ENCODE assay signal across 1 cellular context in the genomic region with DNA sequence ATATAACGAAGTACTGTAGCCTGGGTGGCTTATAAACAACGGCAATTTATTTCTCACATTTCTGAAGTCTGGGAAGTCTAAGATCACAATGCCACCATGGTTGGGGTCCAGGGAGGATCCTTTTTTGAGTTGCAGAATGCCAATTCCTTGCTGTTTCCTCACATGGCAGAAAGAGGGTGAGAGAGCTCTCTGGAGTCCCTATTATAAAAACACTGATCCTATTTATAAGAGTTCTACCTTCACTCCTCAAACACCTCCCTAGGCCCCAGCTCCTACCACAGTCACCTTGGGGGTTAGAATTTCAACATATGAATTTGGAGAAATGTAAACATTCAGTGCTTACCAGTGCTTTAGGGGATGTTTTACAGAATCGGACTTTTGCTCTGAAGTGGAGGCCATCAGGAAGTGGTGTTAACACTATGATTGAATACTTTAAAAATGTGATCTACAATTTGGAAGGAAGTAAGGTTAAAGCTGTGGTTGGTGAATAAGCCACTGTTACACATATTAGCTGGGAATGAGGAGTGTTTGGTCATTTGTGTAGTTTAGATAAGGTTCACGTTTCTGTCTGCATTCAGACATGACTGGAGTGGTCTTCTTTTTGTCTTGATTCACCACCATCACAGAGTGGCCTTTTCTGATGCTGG.
TF ChIP-seq lines count a peak whose summit lies in the region.

No MANE protein-coding gene starts in this region.

TF ChIP-seq in A549, 52 proteins besides CTCF, POLR2A, EP300 and RAD21:
- TF ChIP-seq, protein P1, sequence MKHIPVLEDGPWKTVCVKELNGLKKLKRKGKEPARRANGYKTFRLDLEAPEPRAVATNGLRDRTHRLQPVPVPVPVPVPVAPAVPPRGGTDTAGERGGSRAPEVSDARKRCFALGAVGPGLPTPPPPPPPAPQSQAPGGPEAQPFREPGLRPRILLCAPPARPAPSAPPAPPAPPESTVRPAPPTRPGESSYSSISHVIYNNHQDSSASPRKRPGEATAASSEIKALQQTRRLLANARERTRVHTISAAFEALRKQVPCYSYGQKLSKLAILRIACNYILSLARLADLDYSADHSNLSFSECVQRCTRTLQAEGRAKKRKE (CRISPR knock-in tag; IDR thresholded peaks at IDR 0.05; ENCODE audit: low read depth): no peak
- TF ChIP-seq BHLHE40 (IDR thresholded peaks at IDR 0.05; ENCODE audit: low read depth, low read length) (no peak), PHF8 (IDR thresholded peaks at IDR 0.05; ENCODE audit: borderline replicate concordance, low read depth) (no peak), CHD4 (IDR thresholded peaks at IDR 0.05; ENCODE audit: borderline replicate concordance) (no peak), POLR2AphosphoS2 (conservative IDR thresholded peaks at IDR 0.05; ENCODE audit: low read length) (no peak), EHF (CRISPR knock-in tag; IDR thresholded peaks at IDR 0.05) (no peak), ZC3H11A (IDR thresholded peaks at IDR 0.05) (no peak), SREBF2 (IDR thresholded peaks at IDR 0.05) (no peak), NR3C1 (IDR thresholded peaks at IDR 0.05) (no peak), HEYL (CRISPR knock-in tag; IDR thresholded peaks at IDR 0.05) (no peak), MAZ (IDR thresholded peaks at IDR 0.05; ENCODE audit: borderline replicate concordance, low read depth, low read length) (no peak), RFX5 (IDR thresholded peaks at IDR 0.05) (no peak), SMC3 (IDR thresholded peaks at IDR 0.05) (no peak), CHD2 (IDR thresholded peaks at IDR 0.05; ENCODE audit: low read length, partially characterized antibody) (no peak), FOXS1 (CRISPR knock-in tag; IDR thresholded peaks at IDR 0.05) (no peak), FOSL2 (IDR thresholded peaks at IDR 0.05) (no peak), FOSL2 (CRISPR knock-in tag; IDR thresholded peaks at IDR 0.05) (no peak), JUN (IDR thresholded peaks at IDR 0.05) (no peak)
- TF ChIP-seq, protein P2, sequence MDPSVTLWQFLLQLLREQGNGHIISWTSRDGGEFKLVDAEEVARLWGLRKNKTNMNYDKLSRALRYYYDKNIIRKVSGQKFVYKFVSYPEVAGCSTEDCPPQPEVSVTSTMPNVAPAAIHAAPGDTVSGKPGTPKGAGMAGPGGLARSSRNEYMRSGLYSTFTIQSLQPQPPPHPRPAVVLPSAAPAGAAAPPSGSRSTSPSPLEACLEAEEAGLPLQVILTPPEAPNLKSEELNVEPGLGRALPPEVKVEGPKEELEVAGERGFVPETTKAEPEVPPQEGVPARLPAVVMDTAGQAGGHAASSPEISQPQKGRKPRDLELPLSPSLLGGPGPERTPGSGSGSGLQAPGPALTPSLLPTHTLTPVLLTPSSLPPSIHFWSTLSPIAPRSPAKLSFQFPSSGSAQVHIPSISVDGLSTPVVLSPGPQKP (IDR thresholded peaks at IDR 0.05; ENCODE audit: low read depth, low read length): no peak
- TF ChIP-seq, protein P3, sequence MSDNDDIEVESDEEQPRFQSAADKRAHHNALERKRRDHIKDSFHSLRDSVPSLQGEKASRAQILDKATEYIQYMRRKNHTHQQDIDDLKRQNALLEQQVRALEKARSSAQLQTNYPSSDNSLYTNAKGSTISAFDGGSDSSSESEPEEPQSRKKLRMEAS (IDR thresholded peaks at IDR 0.05): no peak
